In genomic region chr5:59746261-59746765, GRCh38 we compare ENCODE assay signal across 15 cellular contexts.
A peak's percentile ranks its signal among the peaks of the same experiment; 100 is the strongest.
DNase-seq lines count a peak whose midpoint lies in the region; ATAC-seq lines count a peak whose summit lies in the region.
"Had no signal": no experiment of that assay in that cellular context is flagged by ENCODE, and none has a peak within 500 bp of the region (broad histone marks: within the 10 kb centered on the region; RNA-seq: fewer than 3 reads in every experiment).

No MANE protein-coding gene starts in this region.

- ATAC-seq in HG03045 (IDR thresholded peaks at IDR 0.05; ENCODE audit: unreplicated experiment): no peak
- ATAC-seq: activated CD4-positive, CD25-positive, alpha-beta regulatory T cell treated with anti-CD3 and anti-CD28 coated beads, Interleukin-2, amount 50 U/mL, for 24 hours; natural killer cell had no signal

- in situ Hi-C loops in ACHN (cut with HindIII; ENCODE audit: low pct_ligation_motif_present, low pct_unique_long_range_greater_than_20kb, low sequenced_read_pairs): no loop called here

- DNase-seq in ACHN: peak; percentile 48
- DNase-seq in HT1080 (ENCODE audit: low read depth): peak; percentile 79
- peak; percentile 76 for DNase-seq in amniotic epithelial cell (ENCODE audit: low read depth)
- DNase-seq in kidney tubule cell (ENCODE audit: low spot score): peak; percentile 87
- DNase-seq in effector CD4-positive, alpha-beta T cell: no peak
- DNase-seq in activated CD4-positive, alpha-beta T cell treated with anti-CD3 and anti-CD28 coated beads, Interleukin-2, amount 50 U/mL, for 48 hours: no peak
- DNase-seq in HPDE6-E6E7 (ENCODE audit: extremely low spot score): no peak
- DNase-seq: activated gamma-delta T cell treated with Interleukin-2 at 50 U/mL for 16 hours; effector memory CD4-positive, alpha-beta T cell; natural killer cell; NCI-H187 treated with DMSO at 0.1 percent for 48 hours; stimulated activated CD4-positive, alpha-beta T cell treated with anti-CD3 and anti-CD28 coated beads, Interleukin-4, amount 100 ng/mL, for 24 hours; substantia nigra had no signal

Comparison
In these comparisons a context has a peak if more than half of its experiments do, and no peak if none do; other contexts are left out.
1. DNase-seq: peak in ACHN (single experiment), HT1080 (single experiment), amniotic epithelial cell (single experiment) and kidney tubule cell (single experiment); none in effector CD4-positive, alpha-beta T cell (single experiment), activated CD4-positive, alpha-beta T cell treated with anti-CD3 and anti-CD28 coated beads, Interleukin-2, amount 50 U/mL, for 48 hours (0 of 2) and HPDE6-E6E7 (single experiment).